In genomic region chr20:26279224-26279623, GRCh38 we compare ENCODE assay signal across 30 cellular contexts.
"Had no signal": no experiment of that assay in that cellular context is flagged by ENCODE, and none has a peak within 500 bp of the region (broad histone marks: within the 10 kb centered on the region; RNA-seq: fewer than 3 reads in every experiment).

No MANE protein-coding gene starts in this region.

- ATAC-seq: activated T-cell treated with anti-CD3 and anti-CD28 coated beads, Interleukin-2, amount 50 U/mL, for 4 hours; foreskin keratinocyte; left lobe of liver; lower lobe of right lung; mucosa of descending colon; stimulated activated naive B cell treated with anti-CD40 and anti-IgM and Interleukin-4, amounts not matched to agents 10 μg/mL and 1 μg/mL and 100 μg/mL, for 72 hours had no signal

- H3K36me3 ChIP-seq: ascending aorta, brain microvascular endothelial cell, lower lobe of right lung, sigmoid colon, thoracic aorta, vagina, WERI-Rb-1 had no signal

- H3K27ac ChIP-seq: ascending aorta, brain microvascular endothelial cell, foreskin keratinocyte, hepatocyte, lower lobe of right lung, sigmoid colon, thoracic aorta, vagina, WERI-Rb-1 had no signal

- H3K27ac Mint-ChIP-seq: immature natural killer cell; stimulated activated naive B cell treated with anti-CD40 and anti-IgM and Interleukin-4, amounts not matched to agents 10 μg/mL and 1 μg/mL and 100 μg/mL, for 72 hours; type B pancreatic cell had no signal

- H3K4me1 ChIP-seq: ascending aorta, foreskin keratinocyte, lower lobe of right lung, sigmoid colon, vagina had no signal

- H3K27me3 Mint-ChIP-seq: stimulated activated naive B cell treated with anti-CD40 and anti-IgM and Interleukin-4, amounts not matched to agents 10 μg/mL and 1 μg/mL and 100 μg/mL, for 72 hours; type B pancreatic cell had no signal

- H3K27me3 ChIP-seq: ascending aorta, brain microvascular endothelial cell, foreskin keratinocyte, hepatocyte, sigmoid colon, vagina had no signal

- DNase-seq: activated CD4-positive, CD25-positive, alpha-beta regulatory T cell treated with anti-CD3 and anti-CD28 coated beads, Interleukin-2, amount 50 U/mL, for 72 hours; activated CD8-positive, alpha-beta memory T cell treated with anti-CD3 and anti-CD28 coated beads for 24 hours; activated CD8-positive, alpha-beta memory T cell treated with anti-CD3 and anti-CD28 coated beads, Interleukin-2, amount 50 U/mL, for 4 hours; activated effector memory CD4-positive, alpha-beta T cell treated with Interleukin-2 at 50 U/mL for 16 hours; activated T-cell treated with anti-CD3 and anti-CD28 coated beads, Interleukin-2, amount 50 U/mL, for 4 hours; brain microvascular endothelial cell; caudate nucleus; effector memory CD4-positive, alpha-beta T cell; foreskin keratinocyte; glutamatergic neuron; immature natural killer cell; lower lobe of right lung; mesendoderm; mucosa of descending colon; posterior cingulate gyrus; sigmoid colon; SK-N-SH; stimulated activated CD4-positive, alpha-beta T cell treated with anti-CD3 and anti-CD28 coated beads, Interleukin-15, amount 100 ng/mL, for 24 hours; stimulated activated CD4-positive, alpha-beta T cell treated with anti-CD3 and anti-CD28 coated beads, Interleukin-2, amount 100 ng/mL, for 48 hours; stimulated activated CD8-positive, alpha-beta memory T cell treated with anti-CD3 and anti-CD28 coated beads, Interleukin-4, amount 100 ng/mL, for 48 hours; stimulated activated naive B cell treated with anti-CD40 and anti-IgM and Interleukin-4, amounts not matched to agents 10 μg/mL and 1 μg/mL and 100 μg/mL, for 72 hours; WERI-Rb-1 had no signal

- H3K4me1 Mint-ChIP-seq: immature natural killer cell; stimulated activated naive B cell treated with anti-CD40 and anti-IgM and Interleukin-4, amounts not matched to agents 10 μg/mL and 1 μg/mL and 100 μg/mL, for 72 hours had no signal

- H3K9me3 ChIP-seq: ascending aorta, lower lobe of right lung, sigmoid colon, SK-N-SH, thoracic aorta, vagina had no signal

- H3K36me3 Mint-ChIP-seq: immature natural killer cell; stimulated activated naive B cell treated with anti-CD40 and anti-IgM and Interleukin-4, amounts not matched to agents 10 μg/mL and 1 μg/mL and 100 μg/mL, for 72 hours; type B pancreatic cell had no signal

- H3K4me3 ChIP-seq: ascending aorta, hepatocyte, lower lobe of right lung, mucosa of descending colon, sigmoid colon, smooth muscle cell, thoracic aorta, vagina had no signal

- H3K4me3 Mint-ChIP-seq: activated T-cell treated with anti-CD3 and anti-CD28 coated beads, Interleukin-2, amount 50 U/mL, for 4 hours; immature natural killer cell; neural crest cell; stimulated activated naive B cell treated with anti-CD40 and anti-IgM and Interleukin-4, amounts not matched to agents 10 μg/mL and 1 μg/mL and 100 μg/mL, for 72 hours; type B pancreatic cell had no signal
